ENCODE assay signal across 8 cellular contexts in the genomic region with DNA sequence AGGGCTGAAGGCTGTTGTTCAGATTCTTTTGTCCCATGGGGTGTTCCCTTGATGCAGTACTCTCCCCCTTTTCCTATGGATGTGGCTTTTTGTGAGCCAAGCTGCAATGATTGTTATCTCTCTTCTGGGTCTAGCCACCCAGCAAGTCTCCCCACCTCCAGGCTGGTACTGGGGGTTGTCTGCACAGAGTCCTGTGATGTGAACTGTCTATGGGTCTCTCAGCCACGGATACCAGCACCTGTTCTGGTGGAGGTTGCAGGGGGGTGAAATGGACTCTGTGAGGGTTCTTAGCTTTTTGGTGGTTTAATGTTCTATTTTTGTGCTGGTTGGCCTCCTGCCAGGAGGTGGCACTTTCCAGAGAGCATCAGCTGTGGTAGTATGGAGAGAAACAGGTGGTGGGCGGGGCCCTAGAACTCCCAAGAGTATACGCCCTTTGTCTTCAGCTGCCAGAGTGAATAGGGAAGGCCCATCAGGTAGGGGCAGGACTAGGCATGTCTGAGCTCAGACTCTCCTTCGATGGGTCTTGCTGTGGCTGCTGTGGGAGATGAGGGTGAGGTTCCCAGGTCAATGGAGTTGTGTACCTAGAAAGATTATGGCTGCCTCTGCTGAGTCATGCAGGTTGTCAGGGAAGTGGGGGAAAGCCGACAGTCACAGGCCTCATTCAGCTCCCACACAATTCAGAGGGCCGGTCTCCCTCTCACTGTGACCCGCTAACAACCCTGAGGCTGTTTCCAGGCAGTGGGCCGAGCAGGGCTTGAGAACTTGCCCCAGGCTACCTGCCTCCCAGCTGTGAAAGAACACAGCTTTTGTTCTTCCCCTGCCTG.
DNase-seq lines count a peak whose midpoint lies in the region; ATAC-seq and TF ChIP-seq lines count a peak whose summit lies in the region.
"Not testable (repeated sequence)": the region's sequence is repeated elsewhere in the genome, so short reads cannot be mapped to it uniquely, and the experiment has no call there.

No MANE protein-coding gene starts in this region.

- not testable (repeated sequence) for H3K9me3 Mint-ChIP-seq in activated naive CD8-positive, alpha-beta T cell treated with anti-CD3 and anti-CD28 coated beads, Interleukin-2, amount 50 U/mL, for 24 hours; stimulated activated effector memory CD8-positive, alpha-beta T cell treated with anti-CD3 and anti-CD28 coated beads, Interleukin-12 subunit alpha, Interleukin-12 subunit beta, amount 100 ng/mL, for 72 hours

- POLR2A ChIA-PET in PC-3 (lab: Charles Lee; ENCODE audit: unreplicated experiment): not testable (repeated sequence)

- DNase-seq in DMS153 (lab: John Stamatoyannopoulos, UW): peak; percentile 97
- DNase-seq in NCI-H1417 (lab: John Stamatoyannopoulos, UW): peak; percentile 74 to 91 (median 79)
- DNase-seq in NCI-H2171 treated with DMSO at 0.1 percent for 48 hours (lab: John Stamatoyannopoulos, UW): peak; percentile 99
- DNase-seq in PC-3; stimulated activated effector memory CD8-positive, alpha-beta T cell treated with anti-CD3 and anti-CD28 coated beads, Interleukin-12 subunit alpha, Interleukin-12 subunit beta, amount 100 ng/mL, for 72 hours (ENCODE audit: low spot score in 2 of 2): not testable (repeated sequence)
- DNase-seq in activated naive CD8-positive, alpha-beta T cell treated with anti-CD3 and anti-CD28 coated beads, Interleukin-2, amount 50 U/mL, for 24 hours: peak; percentile 10
- peak; percentile 69 for DNase-seq in islet precursor cell

- peaks cover 10% of the 10 kb centered on the region for H3K4me1 ChIP-seq in HUES48 (ENCODE audit: control insufficient read depth, insufficient read depth, low read length)
- not testable (repeated sequence) for H3K4me1 ChIP-seq in PC-3 (ENCODE audit: insufficient read depth, low read length)

- H3K79me2 ChIP-seq in PC-3 (ENCODE audit: low read length): not testable (repeated sequence)

- not testable (repeated sequence) for H3K4me3 Mint-ChIP-seq in activated naive CD8-positive, alpha-beta T cell treated with anti-CD3 and anti-CD28 coated beads, Interleukin-2, amount 50 U/mL, for 24 hours; stimulated activated effector memory CD8-positive, alpha-beta T cell treated with anti-CD3 and anti-CD28 coated beads, Interleukin-12 subunit alpha, Interleukin-12 subunit beta, amount 100 ng/mL, for 72 hours

- not testable (repeated sequence) for H3K4me3 ChIP-seq in HUES48 (ENCODE audit: low read depth, low read length); PC-3 (ENCODE audit: low read length)

- not testable (repeated sequence) for H3K27ac Mint-ChIP-seq in activated naive CD8-positive, alpha-beta T cell treated with anti-CD3 and anti-CD28 coated beads, Interleukin-2, amount 50 U/mL, for 24 hours
- peak overlapping the region; percentile 14 for H3K27ac Mint-ChIP-seq in stimulated activated effector memory CD8-positive, alpha-beta T cell treated with anti-CD3 and anti-CD28 coated beads, Interleukin-12 subunit alpha, Interleukin-12 subunit beta, amount 100 ng/mL, for 72 hours

- H3K36me3 ChIP-seq in HUES48 (ENCODE audit: control insufficient read depth, insufficient read depth, low read length); PC-3 (ENCODE audit: low read depth, low read length): not testable (repeated sequence)

- CTCF ChIA-PET in PC-3 (lab: Charles Lee): interaction anchor here (0.7 kb wide), 1 partner anchor 19 kb away, joined by 4 read pairs; no protein-coding TSS in a partner anchor

- not testable (repeated sequence) for TF ChIP-seq CTCF in PC-3 (conservative IDR thresholded peaks at IDR 0.05; ENCODE audit: low read depth, low read length)

- not testable (repeated sequence) for H3F3A ChIP-seq in PC-3 (ENCODE audit: low read length, unreplicated experiment)

- H3K4me1 Mint-ChIP-seq in activated naive CD8-positive, alpha-beta T cell treated with anti-CD3 and anti-CD28 coated beads, Interleukin-2, amount 50 U/mL, for 24 hours: peaks cover 22% of the 10 kb centered on the region
- H3K4me1 Mint-ChIP-seq in stimulated activated effector memory CD8-positive, alpha-beta T cell treated with anti-CD3 and anti-CD28 coated beads, Interleukin-12 subunit alpha, Interleukin-12 subunit beta, amount 100 ng/mL, for 72 hours: peaks cover 17% of the 10 kb centered on the region

- intact Hi-C loops in PC-3 (cut with micrococcal nuclease): not testable (repeated sequence)

- ATAC-seq in PC-3; activated naive CD8-positive, alpha-beta T cell treated with anti-CD3 and anti-CD28 coated beads, Interleukin-2, amount 50 U/mL, for 24 hours; stimulated activated effector memory CD8-positive, alpha-beta T cell treated with anti-CD3 and anti-CD28 coated beads, Interleukin-12 subunit alpha, Interleukin-12 subunit beta, amount 100 ng/mL, for 72 hours: not testable (repeated sequence)

- not testable (repeated sequence) for H3K4me2 ChIP-seq in PC-3 (ENCODE audit: low read length)

- not testable (repeated sequence) for H4K20me1 ChIP-seq in PC-3 (ENCODE audit: low read length)

- H3K9me3 ChIP-seq in HUES48 (ENCODE audit: control insufficient read depth, insufficient read depth, low read length); PC-3 (ENCODE audit: low read length): not testable (repeated sequence)

- H3K9ac ChIP-seq in HUES48 (ENCODE audit: low read depth, low read length); PC-3 (ENCODE audit: low read length): not testable (repeated sequence)

- H3K27ac ChIP-seq in HUES48 (ENCODE audit: low read depth, low read length): peak overlapping the region; percentile 35
- not testable (repeated sequence) for H3K27ac ChIP-seq in PC-3 (ENCODE audit: low read length)

- H2AFZ ChIP-seq in PC-3 (ENCODE audit: low read length): 0 out of 2 replicates have a peak overlapping the region, but pooled peaks have one; percentile 18

- not testable (repeated sequence) for BruUV-seq in PC-3 (replicated peaks; lab: Mats Ljungman, UMichigan)

- not testable (repeated sequence) for H3K9me2 ChIP-seq in PC-3 (replicated peaks; ENCODE audit: low read length)

- not testable (repeated sequence) for H3K27me3 ChIP-seq in HUES48 (ENCODE audit: control insufficient read depth, insufficient read depth, low read length); PC-3 (ENCODE audit: low read length)

- not testable (repeated sequence) for H3K27me3 Mint-ChIP-seq in activated naive CD8-positive, alpha-beta T cell treated with anti-CD3 and anti-CD28 coated beads, Interleukin-2, amount 50 U/mL, for 24 hours

- not testable (repeated sequence) for H3K36me3 Mint-ChIP-seq in activated naive CD8-positive, alpha-beta T cell treated with anti-CD3 and anti-CD28 coated beads, Interleukin-2, amount 50 U/mL, for 24 hours (ENCODE audit: low read depth); stimulated activated effector memory CD8-positive, alpha-beta T cell treated with anti-CD3 and anti-CD28 coated beads, Interleukin-12 subunit alpha, Interleukin-12 subunit beta, amount 100 ng/mL, for 72 hours
